ENCODE assay signal across 8 cellular contexts in the genomic region with DNA sequence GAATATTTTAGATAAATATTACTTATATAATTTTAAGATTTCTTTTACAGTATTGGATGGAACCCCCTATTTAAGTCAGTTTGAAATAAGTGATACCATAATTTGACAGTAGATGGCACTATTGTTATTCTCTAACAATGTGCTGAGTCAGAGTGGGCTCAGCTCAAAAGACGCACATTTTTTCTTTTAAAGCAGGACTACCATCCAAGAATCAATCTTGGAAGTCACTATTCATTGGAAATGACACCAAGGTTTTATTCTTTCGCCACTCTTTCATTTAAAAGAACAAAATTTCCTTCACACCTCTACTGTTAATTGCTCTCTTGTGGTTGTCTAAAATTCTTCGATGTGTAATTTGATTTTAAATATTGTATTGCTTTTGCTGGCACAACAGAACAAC. TPM values are rescaled to one million over a fixed set of nuclear protein-coding genes. Genes with fewer than 3 reads are reported as not detected.
DNase-seq lines count a peak whose midpoint lies in the region; ATAC-seq, FAIRE-seq and TF ChIP-seq lines count a peak whose summit lies in the region.

No MANE protein-coding gene starts in this region.

- intact Hi-C loops in K562 (cut with micrococcal nuclease): loop anchor here (5.0 kb wide), 1 partner anchor 1751 kb away; no protein-coding TSS in a partner anchor

- H2AFZ ChIP-seq in K562 (ENCODE audit: low read depth, low read length): peak overlapping the region; percentile 38; the same call in 1 of the 2 replicates

- no peaks in the 10 kb centered on the region for H4K20me1 ChIP-seq in K562 (replicated peaks; ENCODE audit: control insufficient read depth, insufficient read depth, low read length)

- no peak overlapping the region for H3K27ac ChIP-seq in K562 (ENCODE audit: extremely low read depth, low read depth, low read length)

- POLR2A ChIA-PET in K562 (lab: Yijun Ruan, JAX): no interaction called here

- DNase-seq in DMS153 (lab: John Stamatoyannopoulos, UW): peak; percentile 23
- DNase-seq in NCI-H460 (ENCODE audit: extremely low read depth, low read depth): peak; percentile 76
- peak; percentile 24 to 59 (median 40) for DNase-seq in K562 (ENCODE audit: extremely low read depth in 1 of 4, low spot score in 3 of 4)
- peak; percentile 89 for DNase-seq in inferior parietal cortex (ENCODE audit: extremely low spot score)
- no peak for DNase-seq in stimulated activated naive CD8-positive, alpha-beta T cell treated with anti-CD3 and anti-CD28 coated beads, Interleukin-15, amount 100 ng/mL, for 72 hours
- DNase-seq in NCI-H1048 (lab: John Stamatoyannopoulos, UW): no peak

- no peaks in the 10 kb centered on the region for H3K9me3 ChIP-seq in K562 (replicated peaks; ENCODE audit: control insufficient read depth, insufficient read depth, low read depth, low read length)

- in situ Hi-C loops in K562 (cut with MboI): no loop called here

- CTCF ChIA-PET in K562 (lab: Yijun Ruan, JAX; ENCODE audit: low intra/inter-chr PET ratio): no interaction called here

- no peak overlapping the region for H3K4me3 Mint-ChIP-seq in stimulated activated naive CD8-positive, alpha-beta T cell treated with anti-CD3 and anti-CD28 coated beads, Interleukin-15, amount 100 ng/mL, for 72 hours

- ATAC-seq in GM19455 (IDR thresholded peaks at IDR 0.05; ENCODE audit: unreplicated experiment): peak; percentile 81
- ATAC-seq in HG03432 (IDR thresholded peaks at IDR 0.05; ENCODE audit: unreplicated experiment): peak; percentile 81
- ATAC-seq in K562: peak; percentile 74
- peak; percentile 54 for ATAC-seq in stimulated activated naive CD8-positive, alpha-beta T cell treated with anti-CD3 and anti-CD28 coated beads, Interleukin-15, amount 100 ng/mL, for 72 hours

- FAIRE-seq in K562 (lab: Jason Lieb, UNC): peak; percentile 67

- no peak for TF ChIP-seq POLR2A in K562 (conservative IDR thresholded peaks at IDR 0.05)

- no peaks in the 10 kb centered on the region; a peak in 1 of 5 replicates for H3K4me1 ChIP-seq in K562 (replicated peaks in 1 of 2; ENCODE audit: control insufficient read depth in 2 of 2, insufficient read depth in 2 of 2, low read length in 2 of 2)

- no peak overlapping the region for H3K4me3 ChIP-seq in K562

- H3K27me3 ChIP-seq in K562 (ENCODE audit: control insufficient read depth in 2 of 2, insufficient read depth in 2 of 2, low read length in 2 of 2): no peaks in the 10 kb centered on the region

- H3K79me2 ChIP-seq in K562 (ENCODE audit: control insufficient read depth, insufficient read depth, low read length): no peaks in the 10 kb centered on the region

- no peaks in the 10 kb centered on the region for H3K4me1 Mint-ChIP-seq in stimulated activated naive CD8-positive, alpha-beta T cell treated with anti-CD3 and anti-CD28 coated beads, Interleukin-15, amount 100 ng/mL, for 72 hours

- no peaks in the 10 kb centered on the region for H3K9me1 ChIP-seq in K562 (ENCODE audit: control insufficient read depth, insufficient read depth, low read length)

- no TSS peak for BruUV-seq in K562 (replicated peaks; lab: Mats Ljungman, UMichigan)

- no peak overlapping the region for H3K9ac ChIP-seq in K562 (ENCODE audit: insufficient read depth in 1 of 2, low read depth in 2 of 2, low read length in 2 of 2)

- TF ChIP-seq CTCF in K562 (IDR thresholded peaks at IDR 0.05 in 2 of 3, conservative IDR thresholded peaks at IDR 0.05 in 1 of 3; ENCODE audit: insufficient read depth in 2 of 3, low read depth in 1 of 3, low read length in 3 of 3): peak; percentile 4 to 58 (median 37); a peak in 3 of 6 replicates

- H3K36me3 ChIP-seq in K562 (ENCODE audit: control insufficient read depth, insufficient read depth, low read length): no peaks in the 10 kb centered on the region

- H3K9me3 Mint-ChIP-seq in stimulated activated naive CD8-positive, alpha-beta T cell treated with anti-CD3 and anti-CD28 coated beads, Interleukin-15, amount 100 ng/mL, for 72 hours: no peaks in the 10 kb centered on the region

- WGBS in K562 (ENCODE audit: insufficient coverage, low coverage, missing lambda C conversion rate): 17% methylated on average over 3 of the region's 3 CpGs

- no peak overlapping the region for H3K4me2 ChIP-seq in K562 (ENCODE audit: insufficient read depth, low read length)

- no peak overlapping the region for H3K27ac Mint-ChIP-seq in stimulated activated naive CD8-positive, alpha-beta T cell treated with anti-CD3 and anti-CD28 coated beads, Interleukin-15, amount 100 ng/mL, for 72 hours

- H3K27me3 Mint-ChIP-seq in stimulated activated naive CD8-positive, alpha-beta T cell treated with anti-CD3 and anti-CD28 coated beads, Interleukin-15, amount 100 ng/mL, for 72 hours: no peaks in the 10 kb centered on the region

- TF ChIP-seq RAD21 in K562 (CRISPR knock-in tag; conservative IDR thresholded peaks at IDR 0.05 in 1 of 2, IDR thresholded peaks at IDR 0.05 in 1 of 2): peak; percentile 65 to 77

- TF ChIP-seq EP300 in K562 (IDR thresholded peaks at IDR 0.05; ENCODE audit: low read length): no peak

TF ChIP-seq in K562, 482 proteins besides CTCF, POLR2A, EP300 and RAD21 (continues in another document):
- TF ChIP-seq CBX2 (IDR thresholded peaks at IDR 0.05; ENCODE audit: insufficient read depth, low read length, poor library complexity, severe bottlenecking) (no peak), ZKSCAN1 (IDR thresholded peaks at IDR 0.05; ENCODE audit: low read depth, low read length) (no peak), MAFF (IDR thresholded peaks at IDR 0.05; ENCODE audit: low read length) (peak; percentile 92), C11orf30 (IDR thresholded peaks at IDR 0.05; ENCODE audit: low read depth) (peak; percentile 91), CCAR2 (IDR thresholded peaks at IDR 0.05; ENCODE audit: low read depth, low read length) (no peak), SMARCE1 (IDR thresholded peaks at IDR 0.05) (no peak), NFE2L1 (tag; IDR thresholded peaks at IDR 0.05; ENCODE audit: borderline replicate concordance, low read depth) (peak; percentile 66), PPARD (CRISPR knock-in tag; IDR thresholded peaks at IDR 0.05) (no peak), RBFOX2 (IDR thresholded peaks at IDR 0.05; ENCODE audit: low read depth, low read length) (no peak), MAFG (tag; conservative IDR thresholded peaks at IDR 0.05) (peak; percentile 94), MAFK (IDR thresholded peaks at IDR 0.05; ENCODE audit: low read length) (peak; percentile 89), SMC3 (conservative IDR thresholded peaks at IDR 0.05; ENCODE audit: insufficient read depth, low read depth, low read length) (0 out of 2 replicates have a peak, but pooled peaks have one; percentile 28), BACH1 (tag; IDR thresholded peaks at IDR 0.05) (peak; percentile 90), NFE2 (IDR thresholded peaks at IDR 0.05; ENCODE audit: low read depth) (peak; percentile 99)
- TF ChIP-seq, protein P1, sequence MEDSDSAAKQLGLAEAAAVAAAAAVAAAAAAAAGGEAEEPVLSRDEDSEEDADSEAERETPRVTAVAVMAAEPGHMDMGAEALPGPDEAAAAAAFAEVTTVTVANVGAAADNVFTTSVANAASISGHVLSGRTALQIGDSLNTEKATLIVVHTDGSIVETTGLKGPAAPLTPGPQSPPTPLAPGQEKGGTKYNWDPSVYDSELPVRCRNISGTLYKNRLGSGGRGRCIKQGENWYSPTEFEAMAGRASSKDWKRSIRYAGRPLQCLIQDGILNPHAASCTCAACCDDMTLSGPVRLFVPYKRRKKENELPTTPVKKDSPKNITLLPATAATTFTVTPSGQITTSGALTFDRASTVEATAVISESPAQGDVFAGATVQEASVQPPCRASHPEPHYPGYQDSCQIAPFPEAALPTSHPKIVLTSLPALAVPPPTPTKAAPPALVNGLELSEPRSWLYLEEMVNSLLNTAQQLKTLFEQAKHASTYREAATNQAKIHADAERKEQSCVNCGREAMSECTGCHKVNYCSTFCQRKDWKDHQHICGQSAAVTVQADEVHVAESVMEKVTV (CRISPR knock-in tag; IDR thresholded peaks at IDR 0.05): 0 out of 2 replicates have a peak, but pooled peaks have one; percentile 35

RNA-seq across cellular contexts. Expression of a gene that starts 32.6 kb away (rescaled TPM):
- total RNA-seq in NCI-H460 (2014; rRNA removed; shearing (Covaris generic)): 19.5 and 27.3 TPM in 2 replicates
- 18.0 and 18.2 TPM in 2 replicates for polyA plus RNA-seq in NCI-H460 (2014; cell fraction: nucleus; rRNA removed)
- total RNA-seq in K562 (2011; cell fraction: chromatin; rRNA removed; ENCODE audit: low replicate concordance): 0.44 and 1.4 TPM in 2 replicates
- total RNA-seq in K562 (2011; cell fraction: nucleolus; rRNA removed): 0.13 and 0.17 TPM in 2 replicates
- total RNA-seq in K562 (2011; cell fraction: nucleoplasm; rRNA removed): 0.29 and 0.53 TPM in 2 replicates
- 2.9 and 4.0 TPM in 2 replicates for total RNA-seq in K562 (2014; rRNA removed)
- 4.3 and 4.4 TPM in 2 replicates for total RNA-seq in K562 (2014; rRNA removed; fragmentation: Illumina TruSeq; extraction: Trizol)
- total RNA-seq in K562 (2015; rRNA removed; fragmentation: Illumina TruSeq; extraction: Trizol): 3.5 and 4.0 TPM in 2 replicates
- total RNA-seq in K562 (2021): 2.4 and 2.6 TPM in 2 replicates
- 0.15 and 0.98 TPM in 2 replicates for polyA plus RNA-seq in K562 (2011; rRNA removed)
- polyA plus RNA-seq in K562 (2011; cell fraction: cytosol; rRNA removed): 0.54 TPM in 1 of 2 replicates, not detected in the other
- polyA plus RNA-seq in K562 (2011; cell fraction: nucleus; rRNA removed): 0.23 TPM in 1 of 2 replicates, not detected in the other
- 3.8 and 5.0 TPM in 2 replicates for polyA plus RNA-seq in K562 (2012)
- polyA plus RNA-seq in K562 (2014; fragmentation: Illumina TruSeq; extraction: Trizol): 3.6 and 4.4 TPM in 2 replicates
- polyA plus RNA-seq in K562 (2014; fragmentation: Nextera tagmentation; extraction: Ambion mirVana): 1 to 10 TPM; 1.9 to 2.1 TPM
- polyA plus RNA-seq in K562 (2014; rRNA removed): 5.0 and 5.9 TPM in 2 replicates
- polyA minus RNA-seq in K562 (2011; rRNA and poly(A)+ RNA removed): 0.39 TPM in 1 of 2 replicates, not detected in the other
- not detected in 2 replicates for polyA minus RNA-seq in K562 (2011; cell fraction: cytosol; rRNA and poly(A)+ RNA removed)
- polyA minus RNA-seq in K562 (2011; cell fraction: nucleus; rRNA and poly(A)+ RNA removed): 0.40 TPM in 1 of 2 replicates, not detected in the other

Comparison
In these comparisons a context has a peak if more than half of its experiments do, and no peak if none do; other contexts are left out.
1. DNase-seq: peak in DMS153 (single experiment), NCI-H460 (single experiment), K562 (4 of 4) and inferior parietal cortex (single experiment); none in stimulated activated naive CD8-positive, alpha-beta T cell treated with anti-CD3 and anti-CD28 coated beads, Interleukin-15, amount 100 ng/mL, for 72 hours (0 of 2) and NCI-H1048 (single experiment).
2. Peak in every context shown above with its lines, with median percentiles within 50 percentile points of each other: ATAC-seq.